ENCODE assay signal across 15 cellular contexts in the genomic region with DNA sequence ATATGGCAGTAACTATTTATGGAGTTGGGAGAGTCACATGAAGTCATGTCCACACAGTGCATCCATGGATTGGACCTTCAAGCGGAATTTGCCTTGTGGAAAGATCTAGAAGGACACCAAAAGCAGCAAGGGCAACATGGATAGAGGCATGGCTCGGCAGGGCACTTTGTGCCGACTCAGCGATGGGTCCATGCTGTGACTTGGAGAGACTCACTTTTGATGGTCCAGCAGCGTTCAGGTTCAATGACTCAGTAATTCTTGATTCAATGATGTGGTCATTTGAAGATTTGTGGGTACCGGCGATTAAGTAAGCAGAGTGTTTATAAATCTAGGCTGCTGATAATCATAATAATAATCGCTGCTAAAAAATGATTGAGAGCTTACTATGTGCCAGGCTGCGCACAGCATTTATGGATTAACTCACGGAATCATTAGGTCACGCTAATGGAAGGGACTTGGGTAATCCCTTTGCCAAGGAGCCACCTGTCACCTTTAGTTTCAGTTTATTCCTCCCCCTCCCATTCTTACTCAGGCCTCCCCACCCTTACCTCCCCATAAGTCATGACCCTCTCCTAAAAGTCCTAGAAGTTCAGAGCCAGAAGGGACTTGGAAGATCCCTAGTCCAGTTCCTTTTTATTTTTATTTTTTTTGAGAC.
DNase-seq lines count a peak whose midpoint lies in the region; ATAC-seq and TF ChIP-seq lines count a peak whose summit lies in the region.
"Had no signal": no experiment of that assay in that cellular context is flagged by ENCODE, and none has a peak within 500 bp of the region (broad histone marks: within the 10 kb centered on the region; RNA-seq: fewer than 3 reads in every experiment).

No MANE protein-coding gene starts in this region.

- no peaks in the 10 kb centered on the region for H3K9me3 Mint-ChIP-seq in activated naive CD8-positive, alpha-beta T cell treated with anti-CD3 and anti-CD28 coated beads, Interleukin-2, amount 50 U/mL, for 24 hours
- H3K9me3 Mint-ChIP-seq: CD14-positive monocyte; CD8-positive, alpha-beta T cell had no signal

- H3K27ac ChIP-seq in WERI-Rb-1, result peak overlapping the region; percentile 80
- no peak overlapping the region for H3K27ac ChIP-seq in spleen
- H3K27ac ChIP-seq: 22Rv1, BLaER1, GM23248 had no signal

- no peak overlapping the region for H3K4me3 ChIP-seq in WERI-Rb-1 (ENCODE audit: low read depth, low read length)
- H3K4me3 ChIP-seq in spleen, result no peak overlapping the region
- H3K4me3 ChIP-seq: BLaER1, GM23248 had no signal

- no peak overlapping the region for H3K27ac Mint-ChIP-seq in activated naive CD8-positive, alpha-beta T cell treated with anti-CD3 and anti-CD28 coated beads, Interleukin-2, amount 50 U/mL, for 24 hours
- H3K27ac Mint-ChIP-seq: CD14-positive monocyte; CD8-positive, alpha-beta T cell had no signal

- H3K4me1 ChIP-seq in spleen, result no peaks in the 10 kb centered on the region
- H3K4me1 ChIP-seq: BLaER1 had no signal

- peaks cover 5% of the 10 kb centered on the region for H3K27me3 Mint-ChIP-seq in activated naive CD8-positive, alpha-beta T cell treated with anti-CD3 and anti-CD28 coated beads, Interleukin-2, amount 50 U/mL, for 24 hours

- H3K27me3 ChIP-seq in WERI-Rb-1 (ENCODE audit: insufficient read depth, low read depth, severe bottlenecking), result no peaks in the 10 kb centered on the region
- H3K27me3 ChIP-seq in spleen (replicated peaks in 1 of 7), result peaks cover 0 to 38% (median 0%) of the 10 kb centered on the region in 7 donors
- H3K27me3 ChIP-seq: BLaER1 had no signal

- TF ChIP-seq POLR2A in spleen (IDR thresholded peaks at IDR 0.05), result no peak

- H3K36me3 Mint-ChIP-seq in activated naive CD8-positive, alpha-beta T cell treated with anti-CD3 and anti-CD28 coated beads, Interleukin-2, amount 50 U/mL, for 24 hours (ENCODE audit: low read depth), result no peaks in the 10 kb centered on the region
- H3K36me3 Mint-ChIP-seq: CD14-positive monocyte; CD8-positive, alpha-beta T cell had no signal

- no peaks in the 10 kb centered on the region for H3K4me1 Mint-ChIP-seq in activated naive CD8-positive, alpha-beta T cell treated with anti-CD3 and anti-CD28 coated beads, Interleukin-2, amount 50 U/mL, for 24 hours
- H3K4me1 Mint-ChIP-seq: CD14-positive monocyte had no signal

- intact Hi-C loops in spleen (cut with DNase I; ENCODE audit: low total_unique reads), result no loop called here

- H3K36me3 ChIP-seq in WERI-Rb-1 (no peaks in the 10 kb centered on the region), spleen (no peaks in the 10 kb centered on the region)
- H3K36me3 ChIP-seq: BLaER1 had no signal

- no peaks in the 10 kb centered on the region for H3K9me3 ChIP-seq in WERI-Rb-1 (ENCODE audit: severe bottlenecking)
- no peaks in the 10 kb centered on the region for H3K9me3 ChIP-seq in spleen
- H3K9me3 ChIP-seq: BLaER1 had no signal

- WGBS in spleen, 5 donors, result 90 to 93% (median 91%) methylated on average over 11 of the region's 11 CpGs

- H3K4me3 Mint-ChIP-seq in activated naive CD8-positive, alpha-beta T cell treated with anti-CD3 and anti-CD28 coated beads, Interleukin-2, amount 50 U/mL, for 24 hours, result no peak overlapping the region
- H3K4me3 Mint-ChIP-seq: CD14-positive monocyte; CD8-positive, alpha-beta T cell had no signal

- no peak for ATAC-seq in activated naive CD8-positive, alpha-beta T cell treated with anti-CD3 and anti-CD28 coated beads, Interleukin-2, amount 50 U/mL, for 24 hours
- ATAC-seq: CD8-positive, alpha-beta T cell had no signal

- no peak for TF ChIP-seq CTCF in WERI-Rb-1 (IDR thresholded peaks at IDR 0.05; ENCODE audit: low read depth, low read length)
- no peak for TF ChIP-seq CTCF in spleen (IDR thresholded peaks at IDR 0.05 in 8 of 11, conservative IDR thresholded peaks at IDR 0.05 in 3 of 11)

- peak; percentile 8 for DNase-seq in activated effector memory CD4-positive, alpha-beta T cell treated with anti-CD3 and anti-CD28 coated beads, Interleukin-2, amount 50 U/mL, for 16 hours
- no peak for DNase-seq in activated effector memory CD4-positive, alpha-beta T cell treated with Interleukin-2 at 50 U/mL for 16 hours
- DNase-seq in NCI-H524 (lab: John Stamatoyannopoulos, UW) (peak; percentile 83 to 94), WERI-Rb-1 (peak; percentile 54), spleen (peak; percentile 9), HK-2 (ENCODE audit: unreplicated experiment) (no peak), NCI-H774 (lab: John Stamatoyannopoulos, UW) (no peak)
- no peak for DNase-seq in activated naive CD8-positive, alpha-beta T cell treated with anti-CD3 and anti-CD28 coated beads, Interleukin-2, amount 50 U/mL, for 24 hours
- DNase-seq: Calu3; CD8-positive, alpha-beta T cell; GM23248; HCEC 1CT had no signal

Comparison
In these comparisons a context has a peak if more than half of its experiments do, and no peak if none do; other contexts are left out.
1. DNase-seq: peak in activated effector memory CD4-positive, alpha-beta T cell treated with anti-CD3 and anti-CD28 coated beads, Interleukin-2, amount 50 U/mL, for 16 hours (single experiment), NCI-H524 (2 of 2), WERI-Rb-1 (single experiment) and spleen (single experiment); none in activated effector memory CD4-positive, alpha-beta T cell treated with Interleukin-2 at 50 U/mL for 16 hours (single experiment), HK-2 (single experiment), NCI-H774 (single experiment) and activated naive CD8-positive, alpha-beta T cell treated with anti-CD3 and anti-CD28 coated beads, Interleukin-2, amount 50 U/mL, for 24 hours (single experiment).